Comparison of ENCODE assay signal across 8 cellular contexts in genomic region chr1:90850925-90851710, GRCh38.
DNase-seq lines count a peak whose midpoint lies in the region; ATAC-seq, FAIRE-seq and TF ChIP-seq lines count a peak whose summit lies in the region.

No MANE protein-coding gene starts in this region.

- peak; percentile 49 to 77 (median 51) for TF ChIP-seq CTCF in H1 (IDR thresholded peaks at IDR 0.05; ENCODE audit: control extremely low read depth in 1 of 3, insufficient read depth in 1 of 3, low read depth in 1 of 3, low read length in 3 of 3)
- peak; percentile 76 for TF ChIP-seq CTCF in mesothelial cell of epicardium (IDR thresholded peaks at IDR 0.05; ENCODE audit: unreplicated experiment)

- POLR2A ChIA-PET in activated CD8-positive, alpha-beta T cell treated with anti-CD3 and anti-CD28 coated beads, Interleukin-2, amount 10 ng/mL, durations not matched to agents 7 days and 5 days (lab: Charles Lee): interaction anchor here (0.7 kb wide), 1 partner anchor 316 kb away, joined by 3 read pairs; no protein-coding TSS in a partner anchor
- POLR2A ChIA-PET in H1 (lab: Charles Lee; ENCODE audit: partially characterized antibody): interaction anchor here (0.7 to 1.9 kb wide), 5 partner anchors 10 to 171 kb away, joined by 3 to 8 read pairs (median 3); partner anchors contain the start of gene ZNF644

- peaks cover 2% of the 10 kb centered on the region for H3K36me3 Mint-ChIP-seq in activated CD8-positive, alpha-beta T cell treated with anti-CD3 and anti-CD28 coated beads, Interleukin-2, amount 10 ng/mL, durations not matched to agents 7 days and 5 days (ENCODE audit: low read depth)
- H3K36me3 Mint-ChIP-seq in mesothelial cell of epicardium: no peaks in the 10 kb centered on the region

- H3K14ac ChIP-seq in H1 (ENCODE audit: insufficient read length): no peak overlapping the region

- peak overlapping the region; percentile 98 to 100 for H3K4me2 ChIP-seq in H1 (ENCODE audit: insufficient read depth in 1 of 2, low read depth in 2 of 2, low read length in 2 of 2)

- no peak overlapping the region for H4K91ac ChIP-seq in H1 (replicated peaks; ENCODE audit: insufficient read length, low read length)

- peaks cover 11% of the 10 kb centered on the region for H3K23me2 ChIP-seq in H1 (ENCODE audit: low read depth, low read length)

- no peak overlapping the region for H3K27ac ChIP-seq in H1 (ENCODE audit: low read depth, low read length)

- no peaks in the 10 kb centered on the region for H3K36me3 ChIP-seq in H1 (ENCODE audit: control insufficient read depth in 2 of 4, insufficient read depth in 4 of 4, low read length in 3 of 4)

- TF ChIP-seq POLR2A in H1 (IDR thresholded peaks at IDR 0.05; ENCODE audit: control extremely low read depth in 1 of 2, low read depth in 2 of 2, low read length in 2 of 2): no peak

- H3K23ac ChIP-seq in H1 (ENCODE audit: insufficient read length): no peak overlapping the region

- H4K5ac ChIP-seq in H1 (ENCODE audit: insufficient read length, low read depth, low read length): peak overlapping the region; percentile 52

- no peak overlapping the region for H2AK5ac ChIP-seq in H1 (ENCODE audit: low read depth, low read length)

- ATAC-seq in GM18873 (IDR thresholded peaks at IDR 0.05; ENCODE audit: low FRiP score, unreplicated experiment): peak; percentile 93
- ATAC-seq in HG03135 (IDR thresholded peaks at IDR 0.05; ENCODE audit: unreplicated experiment): peak; percentile 100
- peak; percentile 99 for ATAC-seq in activated CD8-positive, alpha-beta T cell treated with anti-CD3 and anti-CD28 coated beads, Interleukin-2, amount 10 ng/mL, durations not matched to agents 7 days and 5 days

- H2BK12ac ChIP-seq in H1 (ENCODE audit: low read depth, low read length): no peak overlapping the region

- H3K56ac ChIP-seq in H1 (replicated peaks; ENCODE audit: insufficient read length, low read depth, low read length): no peak overlapping the region

- H3K27me3 Mint-ChIP-seq in activated CD8-positive, alpha-beta T cell treated with anti-CD3 and anti-CD28 coated beads, Interleukin-2, amount 10 ng/mL, durations not matched to agents 7 days and 5 days (ENCODE audit: low read depth): peaks cover 54% of the 10 kb centered on the region
- H3K27me3 Mint-ChIP-seq in mesothelial cell of epicardium (ENCODE audit: low read depth): peaks cover 63% of the 10 kb centered on the region

- WGBS in H1 (ENCODE audit: extremely low coverage in 1 of 2, insufficient coverage in 1 of 2, insufficient read length in 1 of 2, insufficient replicate concordance in 2 of 2, low coverage in 1 of 2, low lambda C conversion rate in 2 of 2, missing lambda C conversion rate in 1 of 2), 2 experiments: 1% methylated on average over 39 of the region's 77 CpGs; no CpG with 5 or more reads in 1 of the 2 experiments

- H3K9me3 ChIP-seq in H1 (ENCODE audit: insufficient read depth in 2 of 2, low read depth in 1 of 2, low read length in 1 of 2): no peaks in the 10 kb centered on the region

- CTCF ChIA-PET in activated CD8-positive, alpha-beta T cell treated with anti-CD3 and anti-CD28 coated beads, Interleukin-2, amount 10 ng/mL, durations not matched to agents 7 days and 5 days (lab: Charles Lee): interaction anchor here (0.7 to 1.3 kb wide), 5 partner anchors 89 to 159 kb away, joined by 3 to 6 read pairs (median 3); no protein-coding TSS in a partner anchor
- CTCF ChIA-PET in H1 (lab: Charles Lee; ENCODE audit: partially characterized antibody): interaction anchor here (0.7 to 11.2 kb wide), 29 partner anchors 10 to 394 kb away, joined by 3 to 139 read pairs (median 3); no protein-coding TSS in a partner anchor

- H3K4ac ChIP-seq in H1 (replicated peaks; ENCODE audit: insufficient read length, low read depth, low read length): no peak overlapping the region

- peak overlapping the region; percentile 70 for H3K4me3 Mint-ChIP-seq in activated CD8-positive, alpha-beta T cell treated with anti-CD3 and anti-CD28 coated beads, Interleukin-2, amount 10 ng/mL, durations not matched to agents 7 days and 5 days
- peak overlapping the region; percentile 82 for H3K4me3 Mint-ChIP-seq in mesothelial cell of epicardium

- H3K4me1 ChIP-seq in H1 (replicated peaks in 1 of 4; ENCODE audit: control insufficient read depth in 3 of 4, insufficient read depth in 4 of 4, low read length in 3 of 4): peaks cover 0 to 5% (median 2%) of the 10 kb centered on the region in 4 experiments; a peak in 3 of 7 replicates

- H3K9me3 Mint-ChIP-seq in activated CD8-positive, alpha-beta T cell treated with anti-CD3 and anti-CD28 coated beads, Interleukin-2, amount 10 ng/mL, durations not matched to agents 7 days and 5 days (ENCODE audit: insufficient read depth): no peaks in the 10 kb centered on the region
- no peaks in the 10 kb centered on the region for H3K9me3 Mint-ChIP-seq in mesothelial cell of epicardium

- TF ChIP-seq RAD21 in H1 (IDR thresholded peaks at IDR 0.05 in 1 of 2, conservative IDR thresholded peaks at IDR 0.05 in 1 of 2; ENCODE audit: low read depth in 2 of 2, low read length in 2 of 2): peak; percentile 33 to 52; a peak in 3 of 4 replicates

- H3K9ac ChIP-seq in H1 (replicated peaks in 1 of 4; ENCODE audit: extremely low read depth in 1 of 4, low read depth in 3 of 4, low read length in 3 of 4): no peak overlapping the region; a peak in 1 of 7 replicates

- H3K4me3 ChIP-seq in H1 (ENCODE audit: extremely low read depth in 1 of 4, insufficient read depth in 2 of 4, low read depth in 3 of 4, low read length in 4 of 4): peak overlapping the region; percentile 56 to 74 (median 68)

- TF ChIP-seq EP300 in H1 (IDR thresholded peaks at IDR 0.05; ENCODE audit: borderline replicate concordance in 1 of 2, low read depth in 2 of 2, low read length in 2 of 2): no peak

- peaks cover 17 to 33% (median 23%) of the 10 kb centered on the region in 4 experiments for H3K27me3 ChIP-seq in H1 (replicated peaks in 1 of 4; ENCODE audit: control insufficient read depth in 3 of 4, extremely low read depth in 1 of 4, insufficient read depth in 3 of 4, low read length in 3 of 4)

- peak overlapping the region; percentile 65 for H4K8ac ChIP-seq in H1 (ENCODE audit: extremely low read depth, insufficient read depth, low read length)

- H2BK120ac ChIP-seq in H1 (replicated peaks; ENCODE audit: low read depth, low read length): no peak overlapping the region

- H2BK5ac ChIP-seq in H1 (ENCODE audit: low read depth, low read length): no peak overlapping the region; the same call in 1 of the 2 replicates

- no peak overlapping the region for H2BK20ac ChIP-seq in H1 (ENCODE audit: low read length)

- H2AFZ ChIP-seq in H1 (ENCODE audit: low read length): peak overlapping the region; percentile 91; the same call in 1 of the 2 replicates

- H4K20me1 ChIP-seq in H1 (replicated peaks in 1 of 2; ENCODE audit: control insufficient read depth in 1 of 2, insufficient read depth in 2 of 2, low read length in 2 of 2): peaks cover 0 to 5% of the 10 kb centered on the region in 2 experiments

- H3K18ac ChIP-seq in H1 (ENCODE audit: extremely low read depth, low read length): peak overlapping the region; percentile 76

- no peaks in the 10 kb centered on the region for H3K79me1 ChIP-seq in H1 (ENCODE audit: low read depth, low read length)

- no peaks in the 10 kb centered on the region for H3K79me2 ChIP-seq in H1 (ENCODE audit: control insufficient read depth in 1 of 2, insufficient read depth in 2 of 2, low read length in 2 of 2)

- no peak for FAIRE-seq in H1 (lab: Jason Lieb, UNC)

- no peak overlapping the region; the same call in 1 of the 2 replicates for H2BK15ac ChIP-seq in H1 (ENCODE audit: low read length)

- no peak overlapping the region for H3K27ac Mint-ChIP-seq in activated CD8-positive, alpha-beta T cell treated with anti-CD3 and anti-CD28 coated beads, Interleukin-2, amount 10 ng/mL, durations not matched to agents 7 days and 5 days
- peak overlapping the region; percentile 33 for H3K27ac Mint-ChIP-seq in mesothelial cell of epicardium

- H3K4me1 Mint-ChIP-seq in activated CD8-positive, alpha-beta T cell treated with anti-CD3 and anti-CD28 coated beads, Interleukin-2, amount 10 ng/mL, durations not matched to agents 7 days and 5 days (ENCODE audit: low read depth): peaks cover 13% of the 10 kb centered on the region
- peaks cover 7% of the 10 kb centered on the region for H3K4me1 Mint-ChIP-seq in mesothelial cell of epicardium

- peak; percentile 93 for DNase-seq in AG08395 (ENCODE audit: low spot score)
- peak; percentile 59 for DNase-seq in NCI-H460 (ENCODE audit: extremely low read depth, low read depth)
- peak; percentile 81 for DNase-seq in activated CD8-positive, alpha-beta T cell treated with anti-CD3 and anti-CD28 coated beads, Interleukin-2, amount 10 ng/mL, durations not matched to agents 7 days and 5 days
- DNase-seq in H1 (ENCODE audit: low read depth in 1 of 2, low spot score in 2 of 2): peak in 1 of 2 experiments; percentile 87
- DNase-seq in mesothelial cell of epicardium (ENCODE audit: low spot score in 2 of 2, unreplicated experiment in 2 of 2): peak; percentile 77 to 80
- DNase-seq in stimulated activated CD8-positive, alpha-beta memory T cell treated with anti-CD3 and anti-CD28 coated beads, Interleukin-15, amount 100 ng/mL, for 24 hours (ENCODE audit: low read depth): peak; percentile 62

TF ChIP-seq in H1, 55 proteins besides CTCF, POLR2A, EP300 and RAD21 (continues in another document):
- no peak for TF ChIP-seq EGR1 (IDR thresholded peaks at IDR 0.05; ENCODE audit: borderline replicate concordance, low read depth, low read length)
- TF ChIP-seq HDAC6 (IDR thresholded peaks at IDR 0.05; ENCODE audit: low read depth, low read length): no peak
- TF ChIP-seq NANOG (IDR thresholded peaks at IDR 0.05; ENCODE audit: insufficient read depth, low read depth, low read length, poor library complexity, severe bottlenecking): no peak
- 0 out of 4 replicates have a peak, but pooled peaks have one; percentile 13 to 20 for TF ChIP-seq SIN3A (conservative IDR thresholded peaks at IDR 0.05 in 1 of 2, IDR thresholded peaks at IDR 0.05 in 1 of 2; ENCODE audit: low read depth in 1 of 2, low read length in 2 of 2)
- no peak for TF ChIP-seq USF2 (IDR thresholded peaks at IDR 0.05; ENCODE audit: low read length)
- no peak for TF ChIP-seq CBX8 (IDR thresholded peaks at IDR 0.05; ENCODE audit: borderline replicate concordance, low read depth, low read length)
- no peak for TF ChIP-seq HDAC2 (IDR thresholded peaks at IDR 0.05; ENCODE audit: borderline replicate concordance in 1 of 2, low read depth in 2 of 2, low read length in 2 of 2)
- no peak for TF ChIP-seq RFX5 (IDR thresholded peaks at IDR 0.05; ENCODE audit: borderline replicate concordance, low read depth, low read length)
- no peak for TF ChIP-seq SP4 (IDR thresholded peaks at IDR 0.05; ENCODE audit: low read length)
- TF ChIP-seq KDM1A (IDR thresholded peaks at IDR 0.05; ENCODE audit: borderline replicate concordance, low read length): no peak
